In genomic region chr16:14285542-14286380, GRCh38 we compare ENCODE assay signal across 8 cellular contexts.
DNase-seq lines count a peak whose midpoint lies in the region; ATAC-seq and TF ChIP-seq lines count a peak whose summit lies in the region.

No MANE protein-coding gene starts in this region.

- peak; percentile 17 for TF ChIP-seq POLR2A in right lobe of liver (IDR thresholded peaks at IDR 0.05)

- intact Hi-C loops in right lobe of liver (cut with DNase I) = no loop called here

- peaks cover 0 to 7% (median 0%) of the 10 kb centered on the region in 4 donors for H3K4me1 ChIP-seq in right lobe of liver

- no peaks in the 10 kb centered on the region for H3K27me3 ChIP-seq in right lobe of liver

- H3K9me3 ChIP-seq in right lobe of liver = peaks cover 0 to 8% (median 2%) of the 10 kb centered on the region in 4 donors

- peak; percentile 75 for DNase-seq in NCI-H748 treated with DMSO at 0.1 percent for 48 hours (lab: John Stamatoyannopoulos, UW)
- peak; percentile 92 to 95 for DNase-seq in activated CD4-positive, alpha-beta T cell treated with anti-CD3 and anti-CD28 coated beads, Interleukin-2, amount 50 U/mL, for 4 hours
- DNase-seq in dermis microvascular lymphatic vessel endothelial cell (ENCODE audit: low read depth in 2 of 2) = peak; percentile 70 to 88
- DNase-seq in right lobe of liver = peak; percentile 91 to 93 (median 91)
- DNase-seq in stimulated activated CD4-positive, alpha-beta T cell treated with anti-CD3 and anti-CD28 coated beads, Interleukin-4, amount 100 ng/mL, for 1 hour = peak; percentile 94

- 0% methylated on average over 1 of the region's 72 CpGs for WGBS in right lobe of liver (ENCODE audit: insufficient coverage, low coverage, low lambda C conversion rate, missing lambda C conversion rate)

- no peak for TF ChIP-seq CTCF in C4-2B (conservative IDR thresholded peaks at IDR 0.05)
- no peak for TF ChIP-seq CTCF in right lobe of liver (IDR thresholded peaks at IDR 0.05)

- peak overlapping the region; percentile 67 for H3K27ac ChIP-seq in C4-2B
- H3K27ac ChIP-seq in right lobe of liver = peak overlapping the region; percentile 70 to 78 (median 77)

- peak overlapping the region; percentile 72 to 91 (median 86) for H3K4me3 ChIP-seq in right lobe of liver

- H3K36me3 ChIP-seq in right lobe of liver = no peaks in the 10 kb centered on the region

- ATAC-seq in GM19395 (IDR thresholded peaks at IDR 0.05; ENCODE audit: unreplicated experiment) (peak; percentile 78), HG03521 (IDR thresholded peaks at IDR 0.05; ENCODE audit: unreplicated experiment) (peak; percentile 72), right lobe of liver (peak; percentile 86 to 93 (median 90))

Comparison
In these comparisons a context has a peak if more than half of its experiments do, and no peak if none do; other contexts are left out.
1. Peak in every context shown above with its lines: DNase-seq, ATAC-seq, H3K4me3 ChIP-seq and H3K27ac ChIP-seq.